ENCODE assay signal across 9 cellular contexts in the genomic region with DNA sequence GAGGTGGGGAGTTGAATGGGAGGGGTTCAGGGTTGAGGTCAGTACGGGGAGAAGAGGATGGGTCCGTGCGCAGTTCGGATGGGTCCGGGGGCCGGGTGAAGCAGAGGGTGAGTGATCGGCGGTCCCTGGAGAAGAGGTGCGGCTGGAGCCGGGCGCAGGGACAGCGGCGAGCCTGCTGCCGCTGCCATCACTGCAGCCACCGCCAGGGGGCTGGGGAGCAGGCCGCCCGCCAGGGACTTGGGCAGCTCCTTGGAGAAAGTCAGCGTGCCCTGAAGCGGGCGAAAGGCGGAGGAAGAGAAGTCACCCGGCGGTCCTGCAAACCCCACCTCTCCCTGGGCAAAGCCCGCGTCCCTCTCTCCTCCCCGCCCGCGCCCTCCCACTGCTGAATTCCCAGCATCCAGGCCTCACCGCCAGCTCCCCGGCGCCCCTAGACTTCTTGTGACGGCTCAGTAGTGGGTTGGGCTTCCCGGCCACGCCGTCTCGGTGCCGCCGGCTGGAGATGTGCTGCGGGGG. TPM values are rescaled to one million over a fixed set of nuclear protein-coding genes. Genes with fewer than 3 reads are reported as not detected.
DNase-seq lines count a peak whose midpoint lies in the region; ATAC-seq and TF ChIP-seq lines count a peak whose summit lies in the region.
"Had no signal": no experiment of that assay in that cellular context is flagged by ENCODE, and none has a peak within 500 bp of the region (broad histone marks: within the 10 kb centered on the region; RNA-seq: fewer than 3 reads in every experiment).

No MANE protein-coding gene starts in this region.

- H3K4me1 Mint-ChIP-seq in GM23338, result peaks cover 32% of the 10 kb centered on the region

- no peak overlapping the region for H3K27ac Mint-ChIP-seq in GM23338

- H3K9me2 ChIP-seq in GM23338 (ENCODE audit: insufficient read depth) (no peaks in the 10 kb centered on the region), OCI-LY7 (ENCODE audit: insufficient read depth, low read length) (no peaks in the 10 kb centered on the region)

- H3K27ac ChIP-seq in GM23338 (ENCODE audit: low read depth) (no peak overlapping the region), vagina (peak overlapping the region; percentile 93), OCI-LY7 (ENCODE audit: low read depth, low read length, poor library complexity, severe bottlenecking) (no peak overlapping the region)
- H3K27ac ChIP-seq: epithelial cell of prostate had no signal

- H4K20me1 ChIP-seq in GM23338 (replicated peaks; ENCODE audit: insufficient read depth), result no peaks in the 10 kb centered on the region
- H4K20me1 ChIP-seq in OCI-LY7 (ENCODE audit: insufficient read depth, low read length), result no peaks in the 10 kb centered on the region

- peak in 1 of 2 donors; percentile 22 for TF ChIP-seq POLR2A in vagina (IDR thresholded peaks at IDR 0.05)

- H3K4me3 ChIP-seq in GM23338 (peak overlapping the region; percentile 65), fibroblast of mammary gland (ENCODE audit: control insufficient read depth, low read depth, low read length) (peak overlapping the region; percentile 41), mucosa of stomach (ENCODE audit: low read length) (no peak overlapping the region), vagina (peak overlapping the region; percentile 42 to 62), OCI-LY7 (ENCODE audit: low read depth, low read length, poor library complexity, severe bottlenecking) (no peak overlapping the region)

- no TSS peak for BruUV-seq in OCI-LY7 (replicated peaks; lab: Mats Ljungman, UMichigan)

- DNase-seq in AG08396 (ENCODE audit: low spot score) (peak; percentile 90), GM23338 (ENCODE audit: low spot score) (peak; percentile 93), SW 1271 (lab: John Stamatoyannopoulos, UW) (peak; percentile 24 to 52), fibroblast of mammary gland (ENCODE audit: low read depth) (peak; percentile 82), vagina (ENCODE audit: extremely low spot score in 2 of 2) (no peak), OCI-LY7 (ENCODE audit: low spot score) (no peak)

- no peaks in the 10 kb centered on the region for H3K36me3 ChIP-seq in GM23338 (ENCODE audit: insufficient read depth)
- H3K36me3 ChIP-seq in mucosa of stomach (ENCODE audit: control insufficient read depth, insufficient read depth, low read length), result no peaks in the 10 kb centered on the region
- no peaks in the 10 kb centered on the region for H3K36me3 ChIP-seq in vagina
- no peaks in the 10 kb centered on the region for H3K36me3 ChIP-seq in OCI-LY7 (ENCODE audit: insufficient read depth, low read length)

- peak; percentile 67 to 86 for TF ChIP-seq CTCF in GM23338 (conservative IDR thresholded peaks at IDR 0.05; ENCODE audit: low read depth in 2 of 2)
- peak; percentile 74 for TF ChIP-seq CTCF in fibroblast of mammary gland (conservative IDR thresholded peaks at IDR 0.05; ENCODE audit: control insufficient read depth, insufficient read depth, low read depth, low read length)
- peak; percentile 30 to 93 (median 91) for TF ChIP-seq CTCF in vagina (IDR thresholded peaks at IDR 0.05)
- no peak for TF ChIP-seq CTCF in OCI-LY7 (conservative IDR thresholded peaks at IDR 0.05; ENCODE audit: low read length)

- no peaks in the 10 kb centered on the region for H3K9me3 ChIP-seq in mucosa of stomach (ENCODE audit: control insufficient read depth, low read length)
- no peaks in the 10 kb centered on the region for H3K9me3 ChIP-seq in vagina
- no peaks in the 10 kb centered on the region for H3K9me3 ChIP-seq in OCI-LY7 (ENCODE audit: low read length)

- POLR2A ChIA-PET in OCI-LY7 (lab: Charles Lee), result interaction anchor here (0.9 to 1.2 kb wide), 2 partner anchors 71 to 78 kb away, joined by 3 to 4 read pairs; no protein-coding TSS in a partner anchor

- peak; percentile 87 for ATAC-seq in GM23338
- ATAC-seq in HG03135 (IDR thresholded peaks at IDR 0.05; ENCODE audit: unreplicated experiment), result no peak

- H3K79me2 ChIP-seq in GM23338 (replicated peaks; ENCODE audit: insufficient read depth) (no peaks in the 10 kb centered on the region), OCI-LY7 (ENCODE audit: insufficient read depth, low read depth, low read length) (no peaks in the 10 kb centered on the region)

- peaks cover 36% of the 10 kb centered on the region for H3K27me3 ChIP-seq in GM23338 (ENCODE audit: insufficient read depth)
- peaks cover 9% of the 10 kb centered on the region for H3K27me3 ChIP-seq in mucosa of stomach (ENCODE audit: control insufficient read depth, insufficient read depth, low read length)
- H3K27me3 ChIP-seq in vagina, result no peaks in the 10 kb centered on the region

- H3K9ac ChIP-seq in mucosa of stomach (ENCODE audit: low read length), result peak overlapping the region; percentile 51

- peaks cover 26% of the 10 kb centered on the region for H3K27me3 Mint-ChIP-seq in GM23338 (ENCODE audit: insufficient read depth, low read depth, poor library complexity)

- peak overlapping the region; percentile 68; the same call in 2 of the 3 replicates for H3K4me3 Mint-ChIP-seq in GM23338

- intact Hi-C loops in vagina (cut with DNase I), result no loop called here
- intact Hi-C loops in OCI-LY7 (cut with micrococcal nuclease; ENCODE audit: unreplicated experiment), result no loop called here

- peaks cover 13% of the 10 kb centered on the region for H3K36me3 Mint-ChIP-seq in GM23338 (ENCODE audit: low read depth)

- peaks cover 14% of the 10 kb centered on the region for H3K4me1 ChIP-seq in GM23338 (ENCODE audit: insufficient read depth)
- H3K4me1 ChIP-seq in mucosa of stomach (ENCODE audit: control insufficient read depth, insufficient read depth, low read length), result peaks cover 50% of the 10 kb centered on the region
- H3K4me1 ChIP-seq in vagina, result peaks cover 40% of the 10 kb centered on the region
- H3K4me1 ChIP-seq in OCI-LY7 (ENCODE audit: insufficient read depth, low read length, poor library complexity, severe bottlenecking), result peaks cover 13% of the 10 kb centered on the region

- no peak overlapping the region for H2AFZ ChIP-seq in GM23338
- no peak overlapping the region for H2AFZ ChIP-seq in OCI-LY7 (ENCODE audit: low read length)

- no peaks in the 10 kb centered on the region for H3K9me3 Mint-ChIP-seq in GM23338

- H3F3A ChIP-seq in GM23338 (replicated peaks; ENCODE audit: low read depth), result peaks cover 4% of the 10 kb centered on the region

- CTCF ChIA-PET in OCI-LY7 (lab: Charles Lee; ENCODE audit: unreplicated experiment), result interaction anchor here (1.3 kb wide), 1 partner anchor 23 kb away, joined by 3 read pairs; no protein-coding TSS in a partner anchor

- H3K4me2 ChIP-seq in GM23338, result peak overlapping the region; percentile 91
- H3K4me2 ChIP-seq in OCI-LY7 (ENCODE audit: low read length), result no peak overlapping the region; the same call in 1 of the 2 replicates

TF ChIP-seq in GM23338, 12 proteins besides CTCF, POLR2A, EP300 and RAD21:
- TF ChIP-seq NANOG (IDR thresholded peaks at IDR 0.05; ENCODE audit: borderline replicate concordance) (no peak), CREB1 (CRISPR knock-in tag; IDR thresholded peaks at IDR 0.05; ENCODE audit: low read depth) (0 out of 2 replicates have a peak, but pooled peaks have one; percentile 6)

RNA-seq across cellular contexts. Expression of a gene that starts 6.0 kb away (rescaled TPM):
- total RNA-seq in GM23338 (2014; rRNA removed; shearing (Covaris generic)), result not detected in 2 replicates
- not detected in 2 replicates for polyA plus RNA-seq in GM23338 (2016; fragmentation: Nextera tagmentation; extraction: Ambion mirVana)
- not detected for total RNA-seq in vagina
- total RNA-seq in OCI-LY7 (2014; rRNA removed; shearing (Covaris generic)), result not detected in 2 replicates
- total RNA-seq in OCI-LY7 (2022), result 0.18 and 0.30 TPM in 2 replicates

RNA-seq across cellular contexts. Expression of a gene that starts 14.3 kb away (rescaled TPM):
- 10.9 and 22.3 TPM in 2 replicates for total RNA-seq in GM23338 (2014; rRNA removed; shearing (Covaris generic))
- 19.6 and 21.7 TPM in 2 replicates for polyA plus RNA-seq in GM23338 (2016; fragmentation: Nextera tagmentation; extraction: Ambion mirVana)
- total RNA-seq in vagina (38.8 TPM), OCI-LY7 (2022) (2.6 and 2.9 TPM in 2 replicates)
- 0.18 and 0.32 TPM in 2 replicates for total RNA-seq in OCI-LY7 (2014; rRNA removed; shearing (Covaris generic))

RNA-seq across cellular contexts. Expression of a gene that starts 45.3 kb away (rescaled TPM):
- 72.5 and 91.2 TPM in 2 replicates for total RNA-seq in GM23338 (2014; rRNA removed; shearing (Covaris generic))
- 72.7 and 79.9 TPM in 2 replicates for polyA plus RNA-seq in GM23338 (2016; fragmentation: Nextera tagmentation; extraction: Ambion mirVana)
- total RNA-seq in vagina, result 47.6 TPM
- total RNA-seq in OCI-LY7 (2014; rRNA removed; shearing (Covaris generic)), result 77.5 and 86.0 TPM in 2 replicates
- total RNA-seq in OCI-LY7 (2022), result 114 and 121 TPM in 2 replicates

RNA-seq across cellular contexts. Expression of a gene that starts 48.8 kb away (rescaled TPM):
- total RNA-seq in GM23338 (2014; rRNA removed; shearing (Covaris generic)), result 23.7 and 24.2 TPM in 2 replicates
- 5.9 and 7.3 TPM in 2 replicates for polyA plus RNA-seq in GM23338 (2016; fragmentation: Nextera tagmentation; extraction: Ambion mirVana)
- 95.0 TPM for total RNA-seq in vagina
- total RNA-seq in OCI-LY7 (2014; rRNA removed; shearing (Covaris generic)), result 0.06 and 1.0 TPM in 2 replicates
- total RNA-seq in OCI-LY7 (2022), result 0.34 and 0.76 TPM in 2 replicates

Comparison
In these comparisons a context has a peak if more than half of its experiments do, and no peak if none do; other contexts are left out.
1. DNase-seq: peak in AG08396 (single experiment), GM23338 (single experiment), SW 1271 (2 of 2) and fibroblast of mammary gland (single experiment); none in vagina (0 of 2) and OCI-LY7 (single experiment).
2. H3K4me3 ChIP-seq: peak in GM23338 (single experiment), fibroblast of mammary gland (single experiment) and vagina (2 of 2); none in mucosa of stomach (single experiment) and OCI-LY7 (single experiment).